In the genomic region with DNA sequence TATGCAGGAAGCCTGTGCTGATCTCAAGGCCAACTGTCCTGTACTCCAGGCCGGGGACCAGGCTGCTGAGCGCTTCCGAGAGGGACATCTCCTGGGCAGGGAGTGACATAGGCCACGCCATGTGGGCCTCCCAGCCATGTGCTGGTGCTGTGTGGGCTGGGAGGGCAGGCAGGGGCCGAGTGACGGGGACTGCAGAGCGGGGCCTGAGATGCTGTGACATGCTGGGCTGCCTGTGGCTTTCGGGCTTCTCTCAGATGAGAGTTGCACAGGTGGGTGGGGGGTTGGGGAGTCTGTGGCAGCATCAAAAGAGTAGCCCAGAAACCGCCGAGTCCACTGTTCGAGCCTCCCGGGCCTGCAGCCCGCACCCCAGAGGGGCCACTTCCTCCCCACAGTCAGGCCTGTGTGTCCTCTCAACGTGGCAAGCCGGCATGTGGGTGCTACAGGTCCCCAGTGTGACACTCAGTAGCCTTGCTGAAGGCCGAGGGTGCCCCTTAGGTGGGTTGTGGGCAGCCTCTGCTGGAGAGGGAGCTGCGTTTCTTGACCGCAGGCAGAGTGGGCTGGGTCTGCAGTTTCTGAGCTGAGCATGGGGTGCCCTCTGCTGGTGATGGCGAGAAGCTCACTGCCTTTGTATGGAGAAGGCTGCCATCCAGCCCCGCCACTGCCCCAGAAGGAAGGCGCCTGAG, we compare ENCODE assay signal across 1 cellular context.
TF ChIP-seq lines count a peak whose summit lies in the region.

No MANE protein-coding gene starts in this region.

TF ChIP-seq in K562, 482 proteins besides CTCF, POLR2A, EP300 and RAD21 (continued from another document and continues in another):
- TF ChIP-seq, protein P1, sequence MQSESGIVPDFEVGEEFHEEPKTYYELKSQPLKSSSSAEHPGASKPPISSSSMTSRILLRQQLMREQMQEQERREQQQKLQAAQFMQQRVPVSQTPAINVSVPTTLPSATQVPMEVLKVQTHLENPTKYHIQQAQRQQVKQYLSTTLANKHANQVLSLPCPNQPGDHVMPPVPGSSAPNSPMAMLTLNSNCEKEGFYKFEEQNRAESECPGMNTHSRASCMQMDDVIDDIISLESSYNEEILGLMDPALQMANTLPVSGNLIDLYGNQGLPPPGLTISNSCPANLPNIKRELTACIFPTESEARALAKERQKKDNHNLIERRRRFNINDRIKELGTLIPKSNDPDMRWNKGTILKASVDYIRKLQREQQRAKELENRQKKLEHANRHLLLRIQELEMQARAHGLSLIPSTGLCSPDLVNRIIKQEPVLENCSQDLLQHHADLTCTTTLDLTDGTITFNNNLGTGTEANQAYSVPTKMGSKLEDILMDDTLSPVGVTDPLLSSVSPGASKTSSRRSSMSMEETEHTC (IDR thresholded peaks at IDR 0.05) = no peak
- TF ChIP-seq POLR2AphosphoS2 (IDR thresholded peaks at IDR 0.05; ENCODE audit: low read length) (peak; percentile 88; the same call in 1 of the 2 replicates), HCFC1 (IDR thresholded peaks at IDR 0.05; ENCODE audit: low read depth, low read length) (peak; percentile 70), ESRRA (IDR thresholded peaks at IDR 0.05; ENCODE audit: borderline replicate concordance, low read depth) (no peak), ZNF77 (CRISPR knock-in tag; IDR thresholded peaks at IDR 0.05) (no peak), ZFP30 (CRISPR knock-in tag; IDR thresholded peaks at IDR 0.05; ENCODE audit: borderline replicate concordance) (no peak), ZNF76 (CRISPR knock-in tag; IDR thresholded peaks at IDR 0.05; ENCODE audit: borderline replicate concordance) (no peak), RCOR1 (IDR thresholded peaks at IDR 0.05; ENCODE audit: borderline replicate concordance in 1 of 2, low read depth in 2 of 2, low read length in 2 of 2) (peak; percentile 96 to 99), SMAD1 (IDR thresholded peaks at IDR 0.05; ENCODE audit: low read depth, low read length, partially characterized antibody) (peak; percentile 40), CHD2 (IDR thresholded peaks at IDR 0.05; ENCODE audit: low read depth, low read length) (peak; percentile 62), MAFK (IDR thresholded peaks at IDR 0.05; ENCODE audit: low read length) (peak; percentile 70), ETV5 (CRISPR knock-in tag; IDR thresholded peaks at IDR 0.05; ENCODE audit: low read depth) (no peak), NELFE (IDR thresholded peaks at IDR 0.05; ENCODE audit: insufficient read depth, insufficient read length) (no peak), FOXP1 (CRISPR knock-in tag; IDR thresholded peaks at IDR 0.05) (no peak), ZKSCAN1 (IDR thresholded peaks at IDR 0.05; ENCODE audit: low read depth, low read length) (peak; percentile 80), ZNF778 (CRISPR knock-in tag; IDR thresholded peaks at IDR 0.05) (no peak), TBL1XR1 (IDR thresholded peaks at IDR 0.05; ENCODE audit: low read length in 2 of 2) (peak; percentile 80 to 88; a peak in 3 of 4 replicates), JUN (IDR thresholded peaks at IDR 0.05; ENCODE audit: borderline replicate concordance, low read depth, low read length) (peak; percentile 71), JUN (CRISPR knock-in tag; IDR thresholded peaks at IDR 0.05; ENCODE audit: borderline replicate concordance) (no peak), ZNF780A (CRISPR knock-in tag; IDR thresholded peaks at IDR 0.05) (no peak), POU5F1 (IDR thresholded peaks at IDR 0.05; ENCODE audit: borderline replicate concordance, low read depth, low read length, partially characterized antibody) (peak; percentile 77), ZNF551 (CRISPR knock-in tag; IDR thresholded peaks at IDR 0.05) (no peak), RB1 (IDR thresholded peaks at IDR 0.05; ENCODE audit: low read depth) (peak; percentile 100), ERF (CRISPR knock-in tag; IDR thresholded peaks at IDR 0.05) (no peak), SPI1 (IDR thresholded peaks at IDR 0.05; ENCODE audit: borderline replicate concordance, low read depth, low read length) (peak; percentile 87), SIX5 (IDR thresholded peaks at IDR 0.05; ENCODE audit: borderline replicate concordance in 1 of 2, insufficient read depth in 1 of 2, low read depth in 1 of 2, low read length in 2 of 2) (peak in 1 of 2 experiments; percentile 4; a peak in 1 of 4 replicates), WHSC1 (IDR thresholded peaks at IDR 0.05; ENCODE audit: low read length) (no peak), BMI1 (IDR thresholded peaks at IDR 0.05; ENCODE audit: low read length) (peak; percentile 72), GTF2F1 (IDR thresholded peaks at IDR 0.05; ENCODE audit: low read depth, low read length) (peak; percentile 69), STAT5A (IDR thresholded peaks at IDR 0.05; ENCODE audit: borderline replicate concordance, low read length) (no peak), SMC3 (conservative IDR thresholded peaks at IDR 0.05; ENCODE audit: insufficient read depth, low read depth, low read length) (peak; percentile 100), DACH1 (IDR thresholded peaks at IDR 0.05; ENCODE audit: partially characterized antibody) (peak; percentile 37), TSC22D4 (tag; IDR thresholded peaks at IDR 0.05) (no peak), HDAC3 (IDR thresholded peaks at IDR 0.05; ENCODE audit: borderline replicate concordance, partially characterized antibody) (no peak)
- TF ChIP-seq, protein P2, sequence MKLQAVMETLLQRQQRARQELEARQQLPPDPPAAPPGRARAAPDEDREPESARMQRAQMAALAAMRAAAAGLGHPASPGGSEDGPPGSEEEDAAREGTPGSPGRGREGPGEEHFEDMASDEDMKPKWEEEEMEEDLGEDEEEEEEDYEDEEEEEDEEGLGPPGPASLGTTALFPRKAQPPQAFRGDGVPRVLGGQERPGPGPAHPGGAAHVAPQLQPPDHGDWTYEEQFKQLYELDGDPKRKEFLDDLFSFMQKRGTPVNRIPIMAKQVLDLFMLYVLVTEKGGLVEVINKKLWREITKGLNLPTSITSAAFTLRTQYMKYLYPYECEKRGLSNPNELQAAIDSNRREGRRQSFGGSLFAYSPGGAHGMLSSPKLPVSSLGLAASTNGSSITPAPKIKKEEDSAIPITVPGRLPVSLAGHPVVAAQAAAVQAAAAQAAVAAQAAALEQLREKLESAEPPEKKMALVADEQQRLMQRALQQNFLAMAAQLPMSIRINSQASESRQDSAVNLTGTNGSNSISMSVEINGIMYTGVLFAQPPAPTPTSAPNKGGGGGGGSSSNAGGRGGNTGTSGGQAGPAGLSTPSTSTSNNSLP (IDR thresholded peaks at IDR 0.05; ENCODE audit: borderline replicate concordance, low read depth, low read length) = peak; percentile 28; the same call in 1 of the 2 replicates
- TF ChIP-seq, protein P3, sequence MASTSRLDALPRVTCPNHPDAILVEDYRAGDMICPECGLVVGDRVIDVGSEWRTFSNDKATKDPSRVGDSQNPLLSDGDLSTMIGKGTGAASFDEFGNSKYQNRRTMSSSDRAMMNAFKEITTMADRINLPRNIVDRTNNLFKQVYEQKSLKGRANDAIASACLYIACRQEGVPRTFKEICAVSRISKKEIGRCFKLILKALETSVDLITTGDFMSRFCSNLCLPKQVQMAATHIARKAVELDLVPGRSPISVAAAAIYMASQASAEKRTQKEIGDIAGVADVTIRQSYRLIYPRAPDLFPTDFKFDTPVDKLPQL (IDR thresholded peaks at IDR 0.05; ENCODE audit: extremely low read depth, insufficient read length) = no peak
- TF ChIP-seq, protein P4, sequence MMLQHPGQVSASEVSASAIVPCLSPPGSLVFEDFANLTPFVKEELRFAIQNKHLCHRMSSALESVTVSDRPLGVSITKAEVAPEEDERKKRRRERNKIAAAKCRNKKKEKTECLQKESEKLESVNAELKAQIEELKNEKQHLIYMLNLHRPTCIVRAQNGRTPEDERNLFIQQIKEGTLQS (IDR thresholded peaks at IDR 0.05) = no peak
- TF ChIP-seq, protein P4 (CRISPR knock-in tag; conservative IDR thresholded peaks at IDR 0.05) = peak; percentile 97
- TF ChIP-seq, protein P5, sequence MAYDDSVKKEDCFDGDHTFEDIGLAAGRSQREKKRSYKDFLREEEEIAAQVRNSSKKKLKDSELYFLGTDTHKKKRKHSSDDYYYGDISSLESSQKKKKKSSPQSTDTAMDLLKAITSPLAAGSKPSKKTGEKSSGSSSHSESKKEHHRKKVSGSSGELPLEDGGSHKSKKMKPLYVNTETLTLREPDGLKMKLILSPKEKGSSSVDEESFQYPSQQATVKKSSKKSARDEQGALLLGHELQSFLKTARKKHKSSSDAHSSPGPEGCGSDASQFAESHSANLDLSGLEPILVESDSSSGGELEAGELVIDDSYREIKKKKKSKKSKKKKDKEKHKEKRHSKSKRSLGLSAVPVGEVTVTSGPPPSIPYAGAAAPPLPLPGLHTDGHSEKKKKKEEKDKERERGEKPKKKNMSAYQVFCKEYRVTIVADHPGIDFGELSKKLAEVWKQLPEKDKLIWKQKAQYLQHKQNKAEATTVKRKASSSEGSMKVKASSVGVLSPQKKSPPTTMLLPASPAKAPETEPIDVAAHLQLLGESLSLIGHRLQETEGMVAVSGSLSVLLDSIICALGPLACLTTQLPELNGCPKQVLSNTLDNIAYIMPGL (CRISPR knock-in tag; IDR thresholded peaks at IDR 0.05) = peak; percentile 92; the same call in 1 of the 2 replicates
- TF ChIP-seq, protein P6, sequence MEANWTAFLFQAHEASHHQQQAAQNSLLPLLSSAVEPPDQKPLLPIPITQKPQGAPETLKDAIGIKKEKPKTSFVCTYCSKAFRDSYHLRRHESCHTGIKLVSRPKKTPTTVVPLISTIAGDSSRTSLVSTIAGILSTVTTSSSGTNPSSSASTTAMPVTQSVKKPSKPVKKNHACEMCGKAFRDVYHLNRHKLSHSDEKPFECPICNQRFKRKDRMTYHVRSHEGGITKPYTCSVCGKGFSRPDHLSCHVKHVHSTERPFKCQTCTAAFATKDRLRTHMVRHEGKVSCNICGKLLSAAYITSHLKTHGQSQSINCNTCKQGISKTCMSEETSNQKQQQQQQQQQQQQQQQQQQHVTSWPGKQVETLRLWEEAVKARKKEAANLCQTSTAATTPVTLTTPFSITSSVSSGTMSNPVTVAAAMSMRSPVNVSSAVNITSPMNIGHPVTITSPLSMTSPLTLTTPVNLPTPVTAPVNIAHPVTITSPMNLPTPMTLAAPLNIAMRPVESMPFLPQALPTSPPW (CRISPR knock-in tag; IDR thresholded peaks at IDR 0.05) = no peak
- TF ChIP-seq, protein P7, sequence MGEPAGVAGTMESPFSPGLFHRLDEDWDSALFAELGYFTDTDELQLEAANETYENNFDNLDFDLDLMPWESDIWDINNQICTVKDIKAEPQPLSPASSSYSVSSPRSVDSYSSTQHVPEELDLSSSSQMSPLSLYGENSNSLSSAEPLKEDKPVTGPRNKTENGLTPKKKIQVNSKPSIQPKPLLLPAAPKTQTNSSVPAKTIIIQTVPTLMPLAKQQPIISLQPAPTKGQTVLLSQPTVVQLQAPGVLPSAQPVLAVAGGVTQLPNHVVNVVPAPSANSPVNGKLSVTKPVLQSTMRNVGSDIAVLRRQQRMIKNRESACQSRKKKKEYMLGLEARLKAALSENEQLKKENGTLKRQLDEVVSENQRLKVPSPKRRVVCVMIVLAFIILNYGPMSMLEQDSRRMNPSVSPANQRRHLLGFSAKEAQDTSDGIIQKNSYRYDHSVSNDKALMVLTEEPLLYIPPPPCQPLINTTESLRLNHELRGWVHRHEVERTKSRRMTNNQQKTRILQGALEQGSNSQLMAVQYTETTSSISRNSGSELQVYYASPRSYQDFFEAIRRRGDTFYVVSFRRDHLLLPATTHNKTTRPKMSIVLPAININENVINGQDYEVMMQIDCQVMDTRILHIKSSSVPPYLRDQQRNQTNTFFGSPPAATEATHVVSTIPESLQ (CRISPR knock-in tag; IDR thresholded peaks at IDR 0.05) = no peak
- TF ChIP-seq, protein P8, sequence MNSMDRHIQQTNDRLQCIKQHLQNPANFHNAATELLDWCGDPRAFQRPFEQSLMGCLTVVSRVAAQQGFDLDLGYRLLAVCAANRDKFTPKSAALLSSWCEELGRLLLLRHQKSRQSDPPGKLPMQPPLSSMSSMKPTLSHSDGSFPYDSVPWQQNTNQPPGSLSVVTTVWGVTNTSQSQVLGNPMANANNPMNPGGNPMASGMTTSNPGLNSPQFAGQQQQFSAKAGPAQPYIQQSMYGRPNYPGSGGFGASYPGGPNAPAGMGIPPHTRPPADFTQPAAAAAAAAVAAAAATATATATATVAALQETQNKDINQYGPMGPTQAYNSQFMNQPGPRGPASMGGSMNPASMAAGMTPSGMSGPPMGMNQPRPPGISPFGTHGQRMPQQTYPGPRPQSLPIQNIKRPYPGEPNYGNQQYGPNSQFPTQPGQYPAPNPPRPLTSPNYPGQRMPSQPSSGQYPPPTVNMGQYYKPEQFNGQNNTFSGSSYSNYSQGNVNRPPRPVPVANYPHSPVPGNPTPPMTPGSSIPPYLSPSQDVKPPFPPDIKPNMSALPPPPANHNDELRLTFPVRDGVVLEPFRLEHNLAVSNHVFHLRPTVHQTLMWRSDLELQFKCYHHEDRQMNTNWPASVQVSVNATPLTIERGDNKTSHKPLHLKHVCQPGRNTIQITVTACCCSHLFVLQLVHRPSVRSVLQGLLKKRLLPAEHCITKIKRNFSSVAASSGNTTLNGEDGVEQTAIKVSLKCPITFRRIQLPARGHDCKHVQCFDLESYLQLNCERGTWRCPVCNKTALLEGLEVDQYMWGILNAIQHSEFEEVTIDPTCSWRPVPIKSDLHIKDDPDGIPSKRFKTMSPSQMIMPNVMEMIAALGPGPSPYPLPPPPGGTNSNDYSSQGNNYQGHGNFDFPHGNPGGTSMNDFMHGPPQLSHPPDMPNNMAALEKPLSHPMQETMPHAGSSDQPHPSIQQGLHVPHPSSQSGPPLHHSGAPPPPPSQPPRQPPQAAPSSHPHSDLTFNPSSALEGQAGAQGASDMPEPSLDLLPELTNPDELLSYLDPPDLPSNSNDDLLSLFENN (IDR thresholded peaks at IDR 0.05; ENCODE audit: low read depth in 2 of 2, low read length in 2 of 2) = peak; percentile 68 to 90; a peak in 3 of 4 replicates
- TF ChIP-seq, protein P9, sequence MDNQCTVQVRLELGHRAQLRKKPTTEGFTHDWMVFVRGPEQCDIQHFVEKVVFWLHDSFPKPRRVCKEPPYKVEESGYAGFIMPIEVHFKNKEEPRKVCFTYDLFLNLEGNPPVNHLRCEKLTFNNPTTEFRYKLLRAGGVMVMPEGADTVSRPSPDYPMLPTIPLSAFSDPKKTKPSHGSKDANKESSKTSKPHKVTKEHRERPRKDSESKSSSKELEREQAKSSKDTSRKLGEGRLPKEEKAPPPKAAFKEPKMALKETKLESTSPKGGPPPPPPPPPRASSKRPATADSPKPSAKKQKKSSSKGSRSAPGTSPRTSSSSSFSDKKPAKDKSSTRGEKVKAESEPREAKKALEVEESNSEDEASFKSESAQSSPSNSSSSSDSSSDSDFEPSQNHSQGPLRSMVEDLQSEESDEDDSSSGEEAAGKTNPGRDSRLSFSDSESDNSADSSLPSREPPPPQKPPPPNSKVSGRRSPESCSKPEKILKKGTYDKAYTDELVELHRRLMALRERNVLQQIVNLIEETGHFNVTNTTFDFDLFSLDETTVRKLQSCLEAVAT (IDR thresholded peaks at IDR 0.05) = no peak
- TF ChIP-seq, protein P10, sequence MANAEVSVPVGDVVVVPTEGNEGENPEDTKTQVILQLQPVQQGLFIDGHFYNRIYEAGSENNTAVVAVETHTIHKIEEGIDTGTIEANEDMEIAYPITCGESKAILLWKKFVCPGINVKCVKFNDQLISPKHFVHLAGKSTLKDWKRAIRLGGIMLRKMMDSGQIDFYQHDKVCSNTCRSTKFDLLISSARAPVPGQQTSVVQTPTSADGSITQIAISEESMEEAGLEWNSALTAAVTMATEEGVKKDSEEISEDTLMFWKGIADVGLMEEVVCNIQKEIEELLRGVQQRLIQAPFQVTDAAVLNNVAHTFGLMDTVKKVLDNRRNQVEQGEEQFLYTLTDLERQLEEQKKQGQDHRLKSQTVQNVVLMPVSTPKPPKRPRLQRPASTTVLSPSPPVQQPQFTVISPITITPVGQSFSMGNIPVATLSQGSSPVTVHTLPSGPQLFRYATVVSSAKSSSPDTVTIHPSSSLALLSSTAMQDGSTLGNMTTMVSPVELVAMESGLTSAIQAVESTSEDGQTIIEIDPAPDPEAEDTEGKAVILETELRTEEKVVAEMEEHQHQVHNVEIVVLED (CRISPR knock-in tag; IDR thresholded peaks at IDR 0.05) = no peak
